ENCODE assay signal across 9 cellular contexts in genomic region chrX:50747471-50747900, GRCh38.
DNase-seq lines count a peak whose midpoint lies in the region; ATAC-seq, FAIRE-seq and TF ChIP-seq lines count a peak whose summit lies in the region.
"Had no signal": no experiment of that assay in that cellular context is flagged by ENCODE, and none has a peak within 500 bp of the region (broad histone marks: within the 10 kb centered on the region; RNA-seq: fewer than 3 reads in every experiment).

No MANE protein-coding gene starts in this region.

- H3K4me3 ChIP-seq in cardiac muscle cell (no peak overlapping the region), Panc1 (ENCODE audit: low read depth in 2 of 2, low read length in 2 of 2) (no peak overlapping the region), gastroesophageal sphincter (no peak overlapping the region)

- 40% methylated on average over 1 of the region's 1 CpG; no CpG with 5 or more reads in 1 of the 2 donors for WGBS in gastroesophageal sphincter (ENCODE audit: low coverage in 1 of 2), 2 donors

- in situ Hi-C loops in Panc1 (cut with HindIII; ENCODE audit: low pct_unique_long_range_greater_than_20kb, low sequenced_read_pairs): no loop called here

- CTCF ChIA-PET in Panc1 (lab: Charles Lee): no interaction called here

- no peak for TF ChIP-seq EP300 in gastroesophageal sphincter (IDR thresholded peaks at IDR 0.05)

- POLR2A ChIA-PET in Panc1 (lab: Charles Lee): no interaction called here

- TF ChIP-seq POLR2A in gastroesophageal sphincter (IDR thresholded peaks at IDR 0.05): no peak

- peak; percentile 65 for TF ChIP-seq CTCF in cardiac muscle cell (IDR thresholded peaks at IDR 0.05; ENCODE audit: low read depth, low read length)
- peak; percentile 75 for TF ChIP-seq CTCF in Panc1 (IDR thresholded peaks at IDR 0.05)
- peak; percentile 29 to 70 (median 38) for TF ChIP-seq CTCF in gastroesophageal sphincter (IDR thresholded peaks at IDR 0.05)

- no peak for FAIRE-seq in HTR-8/SVneo (lab: Jason Lieb, UNC)

- H3K27ac ChIP-seq in cardiac muscle cell: no peak overlapping the region
- H3K27ac ChIP-seq in Panc1 (ENCODE audit: low read length): no peak overlapping the region
- H3K27ac ChIP-seq in gastroesophageal sphincter: no peak overlapping the region

- H3K36me3 ChIP-seq in cardiac muscle cell: no peaks in the 10 kb centered on the region
- H3K36me3 ChIP-seq in Panc1 (ENCODE audit: control insufficient read depth, insufficient read depth, low read length): no peaks in the 10 kb centered on the region
- H3K36me3 ChIP-seq in gastroesophageal sphincter: no peaks in the 10 kb centered on the region

- H3K4me1 ChIP-seq in cardiac muscle cell (ENCODE audit: low read depth) (no peaks in the 10 kb centered on the region), Panc1 (ENCODE audit: control insufficient read depth, insufficient read depth, low read length) (no peaks in the 10 kb centered on the region), gastroesophageal sphincter (no peaks in the 10 kb centered on the region)

- H3K9me3 ChIP-seq in cardiac muscle cell (ENCODE audit: low read depth): no peaks in the 10 kb centered on the region
- H3K9me3 ChIP-seq in Panc1 (ENCODE audit: control insufficient read depth, insufficient read depth, low read depth, low read length): no peaks in the 10 kb centered on the region
- no peaks in the 10 kb centered on the region for H3K9me3 ChIP-seq in gastroesophageal sphincter

- no TSS peak for BruUV-seq in Panc1 (replicated peaks; lab: Mats Ljungman, UMichigan)

- intact Hi-C loops in left cardiac atrium (cut with DNase I): loop anchor here (2.0 to 10.0 kb wide), 3 partner anchors 155 to 237 kb away; no protein-coding TSS in a partner anchor
- intact Hi-C loops in Panc1 (cut with micrococcal nuclease; ENCODE audit: unreplicated experiment): loop anchor here (1.0 to 5.0 kb wide), 2 partner anchors 156 to 240 kb away; no protein-coding TSS in a partner anchor

- ATAC-seq in left cardiac atrium (no peak), Panc1 (no peak), gastroesophageal sphincter (no peak), HG03280 (IDR thresholded peaks at IDR 0.05; ENCODE audit: unreplicated experiment) (no peak)

- DNase-seq in cardiac muscle cell (ENCODE audit: low read depth in 1 of 2, low spot score in 1 of 2) (peak; percentile 21 to 36), left cardiac atrium (no peak), Panc1 (ENCODE audit: low read depth, low spot score) (peak; percentile 15), superior temporal gyrus (ENCODE audit: extremely low spot score) (peak; percentile 55), HTR-8/SVneo (ENCODE audit: insufficient read length, low spot score) (no peak)
- DNase-seq in stimulated activated CD4-positive, alpha-beta T cell treated with anti-CD3 and anti-CD28 coated beads, Interleukin-12 subunit alpha, Interleukin-12 subunit beta, amount 100 ng/mL, for 4 hours: no peak
- DNase-seq: right cardiac atrium had no signal

- peaks cover 6% of the 10 kb centered on the region for H3K27me3 ChIP-seq in cardiac muscle cell
- H3K27me3 ChIP-seq in Panc1 (ENCODE audit: control insufficient read depth, insufficient read depth, low read length): no peaks in the 10 kb centered on the region
- no peaks in the 10 kb centered on the region for H3K27me3 ChIP-seq in gastroesophageal sphincter

Comparison
In these comparisons a context has a peak if more than half of its experiments do, and no peak if none do; other contexts are left out.
1. DNase-seq: peak in cardiac muscle cell (2 of 2), Panc1 (single experiment) and superior temporal gyrus (single experiment); none in left cardiac atrium (single experiment), stimulated activated CD4-positive, alpha-beta T cell treated with anti-CD3 and anti-CD28 coated beads, Interleukin-12 subunit alpha, Interleukin-12 subunit beta, amount 100 ng/mL, for 4 hours (single experiment) and HTR-8/SVneo (single experiment).
2. Peak in every context shown above with its lines, with median percentiles within 50 percentile points of each other: CTCF ChIP-seq.